1 cellular context compared by ENCODE assay signal in the genomic region with DNA sequence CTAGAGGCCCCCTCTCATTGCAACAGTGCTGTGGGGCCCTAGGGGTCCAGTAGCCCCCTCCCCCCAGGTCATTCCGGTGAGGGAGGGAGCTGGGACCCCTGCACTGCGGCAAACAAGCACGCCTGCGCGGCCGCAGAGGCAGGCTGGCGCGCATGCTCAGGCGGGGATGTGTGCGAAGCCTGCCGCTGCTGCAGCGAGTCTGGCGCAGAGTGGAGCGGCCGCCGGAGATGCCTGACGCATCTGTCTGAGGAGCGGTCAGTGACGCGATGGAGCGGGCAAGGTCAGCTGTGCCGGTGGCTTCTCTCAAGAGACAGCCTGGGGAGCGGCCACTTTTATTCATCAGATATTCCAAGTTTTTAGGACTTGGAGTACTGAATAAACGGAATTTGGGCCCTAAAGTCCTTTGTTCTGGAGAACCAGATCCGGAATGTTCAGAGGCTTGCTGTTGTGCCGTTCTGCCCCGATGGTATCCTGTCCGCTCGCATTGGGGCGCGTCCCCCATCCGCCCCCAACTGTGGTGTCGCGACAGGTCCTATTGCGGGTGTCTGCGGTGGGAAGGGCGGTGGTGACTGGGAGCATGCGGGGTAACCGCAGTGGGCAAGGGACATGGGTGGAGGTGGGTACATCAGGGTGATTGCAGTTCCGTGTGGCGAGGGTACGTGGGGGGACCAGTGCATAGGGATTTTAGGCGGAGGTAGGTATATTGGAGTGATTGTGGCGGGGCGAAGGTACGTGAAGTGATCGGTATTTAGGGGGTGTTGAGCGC.
A peak's percentile ranks its signal among the peaks of the same experiment; 100 is the strongest.
TF ChIP-seq lines count a peak whose summit lies in the region.

Gene SNRPN, plus strand, starts transcription at position 205 of the 766 bp plus-strand sequence. CDS start 19,467 bp downstream, outside the sequence.
Gene SNURF, plus strand, starts transcription at position 205 of the 766 bp plus-strand sequence. Its CDS starts 62 bp downstream, at position 267.

TF ChIP-seq in HepG2, 621 proteins besides CTCF, POLR2A, EP300 and RAD21 (continued from another document and continues in another):
- TF ChIP-seq, protein P1, sequence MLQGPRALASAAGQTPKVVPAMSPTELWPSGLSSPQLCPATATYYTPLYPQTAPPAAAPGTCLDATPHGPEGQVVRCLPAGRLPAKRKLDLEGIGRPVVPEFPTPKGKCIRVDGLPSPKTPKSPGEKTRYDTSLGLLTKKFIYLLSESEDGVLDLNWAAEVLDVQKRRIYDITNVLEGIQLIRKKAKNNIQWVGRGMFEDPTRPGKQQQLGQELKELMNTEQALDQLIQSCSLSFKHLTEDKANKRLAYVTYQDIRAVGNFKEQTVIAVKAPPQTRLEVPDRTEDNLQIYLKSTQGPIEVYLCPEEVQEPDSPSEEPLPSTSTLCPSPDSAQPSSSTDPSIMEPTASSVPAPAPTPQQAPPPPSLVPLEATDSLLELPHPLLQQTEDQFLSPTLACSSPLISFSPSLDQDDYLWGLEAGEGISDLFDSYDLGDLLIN (CRISPR knock-in tag; IDR thresholded peaks at IDR 0.05; ENCODE audit: borderline replicate concordance), result no peak
- TF ChIP-seq, protein P2, sequence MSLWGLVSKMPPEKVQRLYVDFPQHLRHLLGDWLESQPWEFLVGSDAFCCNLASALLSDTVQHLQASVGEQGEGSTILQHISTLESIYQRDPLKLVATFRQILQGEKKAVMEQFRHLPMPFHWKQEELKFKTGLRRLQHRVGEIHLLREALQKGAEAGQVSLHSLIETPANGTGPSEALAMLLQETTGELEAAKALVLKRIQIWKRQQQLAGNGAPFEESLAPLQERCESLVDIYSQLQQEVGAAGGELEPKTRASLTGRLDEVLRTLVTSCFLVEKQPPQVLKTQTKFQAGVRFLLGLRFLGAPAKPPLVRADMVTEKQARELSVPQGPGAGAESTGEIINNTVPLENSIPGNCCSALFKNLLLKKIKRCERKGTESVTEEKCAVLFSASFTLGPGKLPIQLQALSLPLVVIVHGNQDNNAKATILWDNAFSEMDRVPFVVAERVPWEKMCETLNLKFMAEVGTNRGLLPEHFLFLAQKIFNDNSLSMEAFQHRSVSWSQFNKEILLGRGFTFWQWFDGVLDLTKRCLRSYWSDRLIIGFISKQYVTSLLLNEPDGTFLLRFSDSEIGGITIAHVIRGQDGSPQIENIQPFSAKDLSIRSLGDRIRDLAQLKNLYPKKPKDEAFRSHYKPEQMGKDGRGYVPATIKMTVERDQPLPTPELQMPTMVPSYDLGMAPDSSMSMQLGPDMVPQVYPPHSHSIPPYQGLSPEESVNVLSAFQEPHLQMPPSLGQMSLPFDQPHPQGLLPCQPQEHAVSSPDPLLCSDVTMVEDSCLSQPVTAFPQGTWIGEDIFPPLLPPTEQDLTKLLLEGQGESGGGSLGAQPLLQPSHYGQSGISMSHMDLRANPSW (CRISPR knock-in tag; IDR thresholded peaks at IDR 0.05; ENCODE audit: borderline replicate concordance), result no peak
- TF ChIP-seq ZNF782 (CRISPR knock-in tag; IDR thresholded peaks at IDR 0.05; ENCODE audit: borderline replicate concordance) (no peak), GATAD1 (CRISPR knock-in tag; IDR thresholded peaks at IDR 0.05) (no peak), ASH2L (IDR thresholded peaks at IDR 0.05; ENCODE audit: insufficient read length, low read depth, low read length) (no peak), MED13 (CRISPR knock-in tag; IDR thresholded peaks at IDR 0.05) (no peak), THAP8 (CRISPR knock-in tag; IDR thresholded peaks at IDR 0.05; ENCODE audit: borderline replicate concordance) (no peak), NAIF1 (CRISPR knock-in tag; IDR thresholded peaks at IDR 0.05; ENCODE audit: borderline replicate concordance) (no peak), TP53 (CRISPR knock-in tag; conservative IDR thresholded peaks at IDR 0.05) (no peak), MYNN (CRISPR knock-in tag; IDR thresholded peaks at IDR 0.05; ENCODE audit: low read depth) (no peak), HMGA1 (CRISPR knock-in tag; conservative IDR thresholded peaks at IDR 0.05) (no peak), CREM (IDR thresholded peaks at IDR 0.05) (no peak), CREM (CRISPR knock-in tag; IDR thresholded peaks at IDR 0.05) (no peak), SIN3A (IDR thresholded peaks at IDR 0.05; ENCODE audit: borderline replicate concordance, low read depth, low read length) (no peak), MBNL3 (CRISPR knock-in tag; conservative IDR thresholded peaks at IDR 0.05) (no peak), HES4 (CRISPR knock-in tag; IDR thresholded peaks at IDR 0.05; ENCODE audit: borderline replicate concordance) (no peak), ZMYM2 (CRISPR knock-in tag; IDR thresholded peaks at IDR 0.05) (no peak), ZNF142 (CRISPR knock-in tag; IDR thresholded peaks at IDR 0.05) (no peak), POGK (CRISPR knock-in tag; conservative IDR thresholded peaks at IDR 0.05) (0 out of 2 replicates have a peak, but pooled peaks have one; percentile 38), TAF15 (IDR thresholded peaks at IDR 0.05; ENCODE audit: low read depth, low read length, poor library complexity, severe bottlenecking) (no peak), ERF (CRISPR knock-in tag; IDR thresholded peaks at IDR 0.05) (no peak), SMARCE1 (IDR thresholded peaks at IDR 0.05; ENCODE audit: borderline replicate concordance) (no peak), ZNF33B (CRISPR knock-in tag; IDR thresholded peaks at IDR 0.05) (no peak), BCLAF1 (IDR thresholded peaks at IDR 0.05) (no peak), MTF2 (CRISPR knock-in tag; IDR thresholded peaks at IDR 0.05; ENCODE audit: borderline replicate concordance) (no peak)
- TF ChIP-seq, protein P3, sequence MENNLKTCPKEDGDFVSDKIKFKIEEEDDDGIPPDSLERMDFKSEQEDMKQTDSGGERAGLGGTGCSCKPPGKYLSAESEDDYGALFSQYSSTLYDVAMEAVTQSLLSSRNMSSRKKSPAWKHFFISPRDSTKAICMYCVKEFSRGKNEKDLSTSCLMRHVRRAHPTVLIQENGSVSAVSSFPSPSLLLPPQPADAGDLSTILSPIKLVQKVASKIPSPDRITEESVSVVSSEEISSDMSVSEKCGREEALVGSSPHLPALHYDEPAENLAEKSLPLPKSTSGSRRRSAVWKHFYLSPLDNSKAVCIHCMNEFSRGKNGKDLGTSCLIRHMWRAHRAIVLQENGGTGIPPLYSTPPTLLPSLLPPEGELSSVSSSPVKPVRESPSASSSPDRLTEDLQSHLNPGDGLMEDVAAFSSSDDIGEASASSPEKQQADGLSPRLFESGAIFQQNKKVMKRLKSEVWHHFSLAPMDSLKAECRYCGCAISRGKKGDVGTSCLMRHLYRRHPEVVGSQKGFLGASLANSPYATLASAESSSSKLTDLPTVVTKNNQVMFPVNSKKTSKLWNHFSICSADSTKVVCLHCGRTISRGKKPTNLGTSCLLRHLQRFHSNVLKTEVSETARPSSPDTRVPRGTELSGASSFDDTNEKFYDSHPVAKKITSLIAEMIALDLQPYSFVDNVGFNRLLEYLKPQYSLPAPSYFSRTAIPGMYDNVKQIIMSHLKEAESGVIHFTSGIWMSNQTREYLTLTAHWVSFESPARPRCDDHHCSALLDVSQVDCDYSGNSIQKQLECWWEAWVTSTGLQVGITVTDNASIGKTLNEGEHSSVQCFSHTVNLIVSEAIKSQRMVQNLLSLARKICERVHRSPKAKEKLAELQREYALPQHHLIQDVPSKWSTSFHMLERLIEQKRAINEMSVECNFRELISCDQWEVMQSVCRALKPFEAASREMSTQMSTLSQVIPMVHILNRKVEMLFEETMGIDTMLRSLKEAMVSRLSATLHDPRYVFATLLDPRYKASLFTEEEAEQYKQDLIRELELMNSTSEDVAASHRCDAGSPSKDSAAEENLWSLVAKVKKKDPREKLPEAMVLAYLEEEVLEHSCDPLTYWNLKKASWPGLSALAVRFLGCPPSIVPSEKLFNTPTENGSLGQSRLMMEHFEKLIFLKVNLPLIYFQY (CRISPR knock-in tag; IDR thresholded peaks at IDR 0.05; ENCODE audit: borderline replicate concordance), result no peak
- TF ChIP-seq, protein P4, sequence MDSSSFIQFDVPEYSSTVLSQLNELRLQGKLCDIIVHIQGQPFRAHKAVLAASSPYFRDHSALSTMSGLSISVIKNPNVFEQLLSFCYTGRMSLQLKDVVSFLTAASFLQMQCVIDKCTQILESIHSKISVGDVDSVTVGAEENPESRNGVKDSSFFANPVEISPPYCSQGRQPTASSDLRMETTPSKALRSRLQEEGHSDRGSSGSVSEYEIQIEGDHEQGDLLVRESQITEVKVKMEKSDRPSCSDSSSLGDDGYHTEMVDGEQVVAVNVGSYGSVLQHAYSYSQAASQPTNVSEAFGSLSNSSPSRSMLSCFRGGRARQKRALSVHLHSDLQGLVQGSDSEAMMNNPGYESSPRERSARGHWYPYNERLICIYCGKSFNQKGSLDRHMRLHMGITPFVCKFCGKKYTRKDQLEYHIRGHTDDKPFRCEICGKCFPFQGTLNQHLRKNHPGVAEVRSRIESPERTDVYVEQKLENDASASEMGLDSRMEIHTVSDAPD (CRISPR knock-in tag; IDR thresholded peaks at IDR 0.05), result no peak
- TF ChIP-seq, protein P5, sequence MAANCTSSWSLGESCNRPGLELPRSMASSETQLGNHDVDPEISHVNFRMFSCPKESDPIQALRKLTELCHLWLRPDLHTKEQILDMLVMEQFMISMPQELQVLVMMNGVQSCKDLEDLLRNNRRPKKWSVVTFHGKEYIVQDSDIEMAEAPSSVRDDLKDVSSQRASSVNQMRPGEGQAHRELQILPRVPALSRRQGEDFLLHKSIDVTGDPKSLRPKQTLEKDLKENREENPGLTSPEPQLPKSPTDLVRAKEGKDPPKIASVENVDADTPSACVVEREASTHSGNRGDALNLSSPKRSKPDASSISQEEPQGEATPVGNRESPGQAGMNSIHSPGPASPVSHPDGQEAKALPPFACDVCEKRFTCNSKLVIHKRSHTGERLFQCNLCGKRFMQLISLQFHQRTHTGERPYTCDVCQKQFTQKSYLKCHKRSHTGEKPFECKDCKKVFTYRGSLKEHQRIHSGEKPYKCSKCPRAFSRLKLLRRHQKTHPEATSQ (CRISPR knock-in tag; IDR thresholded peaks at IDR 0.05; ENCODE audit: borderline replicate concordance), result no peak
